8 cellular contexts compared by ENCODE assay signal in genomic region chr1:93446837-93447451, GRCh38. TPM values are rescaled to one million over a fixed set of nuclear protein-coding genes. Genes with fewer than 3 reads are reported as not detected.
A peak's percentile ranks its signal among the peaks of the same experiment; 100 is the strongest.
DNase-seq lines count a peak whose midpoint lies in the region; ATAC-seq, FAIRE-seq and TF ChIP-seq lines count a peak whose summit lies in the region.

No MANE protein-coding gene starts in this region.

- peak; percentile 10 for ATAC-seq in left ventricle myocardium superior
- ATAC-seq in HG03342 (IDR thresholded peaks at IDR 0.05; ENCODE audit: unreplicated experiment): no peak
- ATAC-seq in HG03354 (IDR thresholded peaks at IDR 0.05; ENCODE audit: poor library complexity, severe bottlenecking, unreplicated experiment): no peak

- H3K4me3 ChIP-seq in retinal pigment epithelial cell (ENCODE audit: low read length): peak overlapping the region; percentile 85

- no peak for TF ChIP-seq POLR2A in GM12892 (IDR thresholded peaks at IDR 0.05; ENCODE audit: low read depth, low read length)

- intact Hi-C loops in activated T-helper 1 cell treated with anti-CD3 and anti-CD28 coated beads, Interleukin-12 subunit alpha, Interleukin-12 subunit beta, Interleukin-2, Interleukin-4 antibody, amounts not matched to agents 30 ng/mL and 10 ng/mL and 1 ng/mL, durations not matched to agents 14 hours and 24 hours and 36 hours (cut with micrococcal nuclease): loop anchor here (5.0 kb wide), 1 partner anchor 160 kb away; no protein-coding TSS in a partner anchor
- intact Hi-C loops in left ventricle myocardium superior (cut with micrococcal nuclease): loop anchor here (10.0 kb wide), 1 partner anchor 118 kb away; no protein-coding TSS in a partner anchor

- no peaks in the 10 kb centered on the region for H3K36me3 Mint-ChIP-seq in activated T-helper 1 cell treated with anti-CD3 and anti-CD28 coated beads, Interleukin-12 subunit alpha, Interleukin-12 subunit beta, Interleukin-2, Interleukin-4 antibody, amounts not matched to agents 30 ng/mL and 10 ng/mL and 1 ng/mL, durations not matched to agents 14 hours and 24 hours and 36 hours (ENCODE audit: low read depth)

- H3K27ac Mint-ChIP-seq in activated T-helper 1 cell treated with anti-CD3 and anti-CD28 coated beads, Interleukin-12 subunit alpha, Interleukin-12 subunit beta, Interleukin-2, Interleukin-4 antibody, amounts not matched to agents 30 ng/mL and 10 ng/mL and 1 ng/mL, durations not matched to agents 14 hours and 24 hours and 36 hours: no peak overlapping the region

- no peak for TF ChIP-seq CTCF in retinal pigment epithelial cell (conservative IDR thresholded peaks at IDR 0.05; ENCODE audit: low read depth, low read length)

- H3K9me3 Mint-ChIP-seq in activated T-helper 1 cell treated with anti-CD3 and anti-CD28 coated beads, Interleukin-12 subunit alpha, Interleukin-12 subunit beta, Interleukin-2, Interleukin-4 antibody, amounts not matched to agents 30 ng/mL and 10 ng/mL and 1 ng/mL, durations not matched to agents 14 hours and 24 hours and 36 hours: no peaks in the 10 kb centered on the region

- H3K4me1 Mint-ChIP-seq in activated T-helper 1 cell treated with anti-CD3 and anti-CD28 coated beads, Interleukin-12 subunit alpha, Interleukin-12 subunit beta, Interleukin-2, Interleukin-4 antibody, amounts not matched to agents 30 ng/mL and 10 ng/mL and 1 ng/mL, durations not matched to agents 14 hours and 24 hours and 36 hours (ENCODE audit: low read depth): peaks cover 18% of the 10 kb centered on the region

- peaks cover 56% of the 10 kb centered on the region for H3K27me3 Mint-ChIP-seq in activated T-helper 1 cell treated with anti-CD3 and anti-CD28 coated beads, Interleukin-12 subunit alpha, Interleukin-12 subunit beta, Interleukin-2, Interleukin-4 antibody, amounts not matched to agents 30 ng/mL and 10 ng/mL and 1 ng/mL, durations not matched to agents 14 hours and 24 hours and 36 hours (ENCODE audit: insufficient read depth)

- FAIRE-seq in GM12892 (lab: Jason Lieb, UNC): peak; percentile 30

- H3K4me3 Mint-ChIP-seq in activated T-helper 1 cell treated with anti-CD3 and anti-CD28 coated beads, Interleukin-12 subunit alpha, Interleukin-12 subunit beta, Interleukin-2, Interleukin-4 antibody, amounts not matched to agents 30 ng/mL and 10 ng/mL and 1 ng/mL, durations not matched to agents 14 hours and 24 hours and 36 hours: peak overlapping the region; percentile 85

- no peak for DNase-seq in GM12892 (ENCODE audit: insufficient read length)
- peak; percentile 34 for DNase-seq in NCI-H2081 treated with DMSO at 0.1 percent for 48 hours (lab: John Stamatoyannopoulos, UW)
- no peak for DNase-seq in activated T-helper 1 cell treated with anti-CD3 and anti-CD28 coated beads, Interleukin-12 subunit alpha, Interleukin-12 subunit beta, Interleukin-2, Interleukin-4 antibody, amounts not matched to agents 30 ng/mL and 10 ng/mL and 1 ng/mL, durations not matched to agents 14 hours and 24 hours and 36 hours (ENCODE audit: low spot score)
- no peak for DNase-seq in left ventricle myocardium superior
- DNase-seq in retinal pigment epithelial cell (ENCODE audit: low read depth): no peak
- DNase-seq in ecto neural progenitor cell (ENCODE audit: low spot score): no peak

RNA-seq across cellular contexts. Expression of gene FNBP1L, which starts 1.0 kb away (rescaled TPM):
- polyA plus RNA-seq in GM12892 (2012; ENCODE audit: missing spikeins): 0.04 TPM
- 0.16 and 0.29 TPM in 2 replicates for total RNA-seq in activated T-helper 1 cell treated with anti-CD3 and anti-CD28 coated beads, Interleukin-12 subunit alpha, Interleukin-12 subunit beta, Interleukin-2, Interleukin-4 antibody, amounts not matched to agents 30 ng/mL and 10 ng/mL and 1 ng/mL, durations not matched to agents 14 hours and 24 hours and 36 hours
- total RNA-seq in left ventricle myocardium superior: 23.6 TPM

Comparison
In these comparisons a context has a peak if more than half of its experiments do, and no peak if none do; other contexts are left out.
1. RNA of gene FNBP1L, which starts 1.0 kb away (total RNA-seq): 23.6 TPM in left ventricle myocardium superior (single experiment); 0.16 to 0.29 TPM in activated T-helper 1 cell treated with anti-CD3 and anti-CD28 coated beads, Interleukin-12 subunit alpha, Interleukin-12 subunit beta, Interleukin-2, Interleukin-4 antibody, amounts not matched to agents 30 ng/mL and 10 ng/mL and 1 ng/mL, durations not matched to agents 14 hours and 24 hours and 36 hours; every median in the first group is over 10 times any median in the second.